Comparison of ENCODE assay signal across 7 cellular contexts in genomic region chr5:89030781-89031180, GRCh38.
"Had no signal": no experiment of that assay in that cellular context is flagged by ENCODE, and none has a peak within 500 bp of the region (broad histone marks: within the 10 kb centered on the region; RNA-seq: fewer than 3 reads in every experiment).

No MANE protein-coding gene starts in this region.

- H3K4me3 Mint-ChIP-seq: IgD-negative memory B cell had no signal

- H3K27me3 Mint-ChIP-seq: IgD-negative memory B cell had no signal

- H3K4me3 ChIP-seq: K562 had no signal

- H3K4me1 Mint-ChIP-seq: IgD-negative memory B cell had no signal

- FAIRE-seq: HepG2, HTR-8/SVneo, K562 had no signal

- DNase-seq: IMR-90, KBM-7 had no signal

- ATAC-seq: HepG2, K562 had no signal

- H3K27ac ChIP-seq: HL-60 had no signal

- H3K27ac Mint-ChIP-seq: IgD-negative memory B cell had no signal
